In genomic region chr2:55159037-55159651, GRCh38 we compare ENCODE assay signal across 8 cellular contexts.
DNase-seq lines count a peak whose midpoint lies in the region; ATAC-seq and TF ChIP-seq lines count a peak whose summit lies in the region.

No MANE protein-coding gene starts in this region.

- CTCF ChIA-PET in PC-3 (lab: Charles Lee): interaction anchor here (0.5 kb wide), 1 partner anchor 88 kb away, joined by 3 read pairs; no protein-coding TSS in a partner anchor

- H2AFZ ChIP-seq in GM23338 (no peak overlapping the region), PC-3 (ENCODE audit: low read length) (no peak overlapping the region)

- H3K36me3 ChIP-seq in left ventricle myocardium inferior (no peaks in the 10 kb centered on the region), GM23338 (ENCODE audit: insufficient read depth) (no peaks in the 10 kb centered on the region), PC-3 (ENCODE audit: low read depth, low read length) (no peaks in the 10 kb centered on the region)

- no peak overlapping the region for H3K9ac ChIP-seq in PC-3 (ENCODE audit: low read length)

- H3K4me1 ChIP-seq in left ventricle myocardium inferior (peaks cover 46% of the 10 kb centered on the region), GM23338 (ENCODE audit: insufficient read depth) (peaks cover 34% of the 10 kb centered on the region), PC-3 (ENCODE audit: insufficient read depth, low read length) (peaks cover 55% of the 10 kb centered on the region)

- intact Hi-C loops in left ventricle myocardium inferior (cut with micrococcal nuclease): no loop called here
- intact Hi-C loops in natural killer cell (cut with micrococcal nuclease): no loop called here
- intact Hi-C loops in PC-3 (cut with micrococcal nuclease): loop anchor here (5.0 kb wide), 1 partner anchor 47 kb away; no protein-coding TSS in a partner anchor

- H3K9me3 ChIP-seq in left ventricle myocardium inferior (replicated peaks): no peaks in the 10 kb centered on the region
- H3K9me3 ChIP-seq in PC-3 (ENCODE audit: low read length): no peaks in the 10 kb centered on the region

- no peaks in the 10 kb centered on the region for H3K27me3 ChIP-seq in left ventricle myocardium inferior (ENCODE audit: low read depth)
- no peaks in the 10 kb centered on the region for H3K27me3 ChIP-seq in GM23338 (ENCODE audit: insufficient read depth)
- no peaks in the 10 kb centered on the region for H3K27me3 ChIP-seq in PC-3 (ENCODE audit: low read length)

- no peaks in the 10 kb centered on the region for H4K20me1 ChIP-seq in GM23338 (replicated peaks; ENCODE audit: insufficient read depth)
- no peaks in the 10 kb centered on the region for H4K20me1 ChIP-seq in PC-3 (ENCODE audit: low read length)

- BruUV-seq in PC-3 (replicated peaks; lab: Mats Ljungman, UMichigan): no TSS peak

- POLR2A ChIA-PET in PC-3 (lab: Charles Lee; ENCODE audit: unreplicated experiment): no interaction called here

- TF ChIP-seq CTCF in left ventricle myocardium inferior (IDR thresholded peaks at IDR 0.05; ENCODE audit: borderline replicate concordance): no peak
- no peak for TF ChIP-seq CTCF in natural killer cell (IDR thresholded peaks at IDR 0.05)
- no peak for TF ChIP-seq CTCF in GM23338 (conservative IDR thresholded peaks at IDR 0.05; ENCODE audit: low read depth in 2 of 2)
- TF ChIP-seq CTCF in PC-3 (conservative IDR thresholded peaks at IDR 0.05; ENCODE audit: low read depth, low read length): no peak

- peaks cover 0 to 2% of the 10 kb centered on the region in 2 donors for H3K27me3 Mint-ChIP-seq in natural killer cell (ENCODE audit: low read depth in 2 of 2)
- peaks cover 10% of the 10 kb centered on the region for H3K27me3 Mint-ChIP-seq in GM23338 (ENCODE audit: insufficient read depth, low read depth, poor library complexity)

- ATAC-seq in GM21381 (IDR thresholded peaks at IDR 0.05; ENCODE audit: unreplicated experiment) (peak; percentile 65), natural killer cell (no peak), GM23338 (no peak), PC-3 (no peak)

- H3K27ac Mint-ChIP-seq in natural killer cell (no peak overlapping the region), GM23338 (no peak overlapping the region)

- no peaks in the 10 kb centered on the region for H3K4me1 Mint-ChIP-seq in natural killer cell
- peaks cover 57% of the 10 kb centered on the region for H3K4me1 Mint-ChIP-seq in GM23338

- no peak overlapping the region for H3K4me3 Mint-ChIP-seq in natural killer cell
- H3K4me3 Mint-ChIP-seq in GM23338: no peak overlapping the region

- no peaks in the 10 kb centered on the region for H3K79me2 ChIP-seq in GM23338 (replicated peaks; ENCODE audit: insufficient read depth)
- H3K79me2 ChIP-seq in PC-3 (ENCODE audit: low read length): no peaks in the 10 kb centered on the region

- peak; percentile 87 for DNase-seq in DMS53 treated with DMSO at 0.1 percent for 48 hours (lab: John Stamatoyannopoulos, UW; ENCODE audit: unreplicated experiment)
- peak; percentile 45 for DNase-seq in NAMALWA (ENCODE audit: low spot score)
- DNase-seq in left ventricle myocardium inferior: peak; percentile 70
- no peak for DNase-seq in natural killer cell
- no peak for DNase-seq in GM23338 (ENCODE audit: low spot score)
- no peak for DNase-seq in activated effector memory CD4-positive, alpha-beta T cell treated with anti-CD3 and anti-CD28 coated beads, Interleukin-2, amount 50 U/mL, for 16 hours
- no peak for DNase-seq in PC-3

- H3K27ac ChIP-seq in left ventricle myocardium inferior (replicated peaks) (peak overlapping the region; percentile 53), GM23338 (ENCODE audit: low read depth) (no peak overlapping the region), PC-3 (ENCODE audit: low read length) (no peak overlapping the region)

- H3K4me3 ChIP-seq in left ventricle myocardium inferior (no peak overlapping the region), GM23338 (no peak overlapping the region), PC-3 (ENCODE audit: low read length) (no peak overlapping the region)

- H3K4me2 ChIP-seq in GM23338: no peak overlapping the region
- no peak overlapping the region for H3K4me2 ChIP-seq in PC-3 (ENCODE audit: low read length)

- H3F3A ChIP-seq in GM23338 (replicated peaks; ENCODE audit: low read depth) (no peaks in the 10 kb centered on the region), PC-3 (ENCODE audit: low read length, unreplicated experiment) (no peaks in the 10 kb centered on the region)

- no peaks in the 10 kb centered on the region for H3K9me2 ChIP-seq in GM23338 (ENCODE audit: insufficient read depth)
- H3K9me2 ChIP-seq in PC-3 (replicated peaks; ENCODE audit: low read length): no peaks in the 10 kb centered on the region

- H3K9me3 Mint-ChIP-seq in natural killer cell (no peaks in the 10 kb centered on the region), GM23338 (no peaks in the 10 kb centered on the region)

- H3K36me3 Mint-ChIP-seq in natural killer cell: no peaks in the 10 kb centered on the region
- H3K36me3 Mint-ChIP-seq in GM23338 (ENCODE audit: low read depth): no peaks in the 10 kb centered on the region

TF ChIP-seq in GM23338, 12 proteins besides CTCF, POLR2A, EP300 and RAD21 (continues in another document):
- TF ChIP-seq ZNF462 (CRISPR knock-in tag; IDR thresholded peaks at IDR 0.05) (no peak), NANOG (IDR thresholded peaks at IDR 0.05; ENCODE audit: borderline replicate concordance) (no peak), STAT1 (IDR thresholded peaks at IDR 0.05; ENCODE audit: unreplicated experiment) (no peak), ZNF114 (CRISPR knock-in tag; IDR thresholded peaks at IDR 0.05) (no peak), JUNB (IDR thresholded peaks at IDR 0.05; ENCODE audit: unreplicated experiment) (no peak), ETS1 (IDR thresholded peaks at IDR 0.05) (no peak), CREB1 (CRISPR knock-in tag; IDR thresholded peaks at IDR 0.05; ENCODE audit: low read depth) (no peak), EZH2 (IDR thresholded peaks at IDR 0.05; ENCODE audit: low read depth, unreplicated experiment) (no peak)

Comparison
In these comparisons a context has a peak if more than half of its experiments do, and no peak if none do; other contexts are left out.
1. DNase-seq: peak in DMS53 treated with DMSO at 0.1 percent for 48 hours (single experiment), NAMALWA (single experiment) and left ventricle myocardium inferior (single experiment); none in natural killer cell (single experiment), GM23338 (single experiment), activated effector memory CD4-positive, alpha-beta T cell treated with anti-CD3 and anti-CD28 coated beads, Interleukin-2, amount 50 U/mL, for 16 hours (single experiment) and PC-3 (single experiment).